ENCODE assay signal across 27 cellular contexts in genomic region chr1:202708456-202709275, GRCh38. TPM values are rescaled to one million over a fixed set of nuclear protein-coding genes. Genes with fewer than 3 reads are reported as not detected.
A peak's percentile ranks its signal among the peaks of the same experiment; 100 is the strongest.
DNase-seq lines count a peak whose midpoint lies in the region; TF ChIP-seq lines count a peak whose summit lies in the region.
"Had no signal": no experiment of that assay in that cellular context is flagged by ENCODE, and none has a peak within 500 bp of the region (broad histone marks: within the 10 kb centered on the region; RNA-seq: fewer than 3 reads in every experiment).

No MANE protein-coding gene starts in this region.

- H3K4me3 ChIP-seq in MG63 (no peak overlapping the region), hepatocyte (no peak overlapping the region)
- H3K4me3 ChIP-seq: upper lobe of right lung had no signal

- peaks cover 18% of the 10 kb centered on the region for H3K4me1 Mint-ChIP-seq in progenitor cell of endocrine pancreas (ENCODE audit: low read depth)

- H4K20me1 ChIP-seq in hepatocyte (ENCODE audit: insufficient read depth, poor library complexity, severe bottlenecking), result no peaks in the 10 kb centered on the region

- peak overlapping the region; percentile 71; the same call in 1 of the 2 replicates for H3K9ac ChIP-seq in ES-I3 (ENCODE audit: low read depth, low read length)

- H3K9me3 Mint-ChIP-seq in progenitor cell of endocrine pancreas (ENCODE audit: low read depth), result no peaks in the 10 kb centered on the region
- H3K9me3 Mint-ChIP-seq: activated naive CD4-positive, alpha-beta T cell treated with anti-CD3 and anti-CD28 coated beads, Interleukin-2, amount 50 U/mL, for 24 hours had no signal

- H3K27ac Mint-ChIP-seq in progenitor cell of endocrine pancreas, result no peak overlapping the region
- H3K27ac Mint-ChIP-seq: activated CD8-positive, alpha-beta T cell treated with anti-CD3 and anti-CD28 coated beads, Interleukin-2, amount 10 ng/mL, durations not matched to agents 7 days and 5 days; activated naive CD4-positive, alpha-beta T cell treated with anti-CD3 and anti-CD28 coated beads, Interleukin-2, amount 50 U/mL, for 24 hours; CD4-positive, CD25-positive, alpha-beta regulatory T cell had no signal

- peak overlapping the region; percentile 95 for H3K4me2 ChIP-seq in hepatocyte

- no peak overlapping the region for H2AFZ ChIP-seq in hepatocyte

- H3K4me1 ChIP-seq in ES-I3 (ENCODE audit: insufficient read depth, low read length) (peaks cover 23% of the 10 kb centered on the region), hepatocyte (ENCODE audit: insufficient read depth) (peaks cover 10% of the 10 kb centered on the region)

- H3K27me3 ChIP-seq in MG63 (peaks cover 66% of the 10 kb centered on the region), hepatocyte (peaks cover 63% of the 10 kb centered on the region)

- H3K27ac ChIP-seq in hepatocyte, result no peak overlapping the region
- H3K27ac ChIP-seq: ascending aorta, heart right ventricle, right atrium auricular region, upper lobe of right lung had no signal

- H3K27me3 Mint-ChIP-seq in progenitor cell of endocrine pancreas, result peaks cover 78% of the 10 kb centered on the region

- TF ChIP-seq CTCF in hepatocyte (IDR thresholded peaks at IDR 0.05; ENCODE audit: poor library complexity) (no peak), progenitor cell of endocrine pancreas (IDR thresholded peaks at IDR 0.05; ENCODE audit: unreplicated experiment) (no peak)

- no peaks in the 10 kb centered on the region for H3K9me2 ChIP-seq in hepatocyte (replicated peaks; ENCODE audit: insufficient read depth)

- peak overlapping the region; percentile 46 for H3K4me3 Mint-ChIP-seq in progenitor cell of endocrine pancreas (ENCODE audit: low read depth)
- H3K4me3 Mint-ChIP-seq: activated CD8-positive, alpha-beta T cell treated with anti-CD3 and anti-CD28 coated beads, Interleukin-2, amount 10 ng/mL, durations not matched to agents 7 days and 5 days; activated naive CD4-positive, alpha-beta T cell treated with anti-CD3 and anti-CD28 coated beads, Interleukin-2, amount 50 U/mL, for 24 hours had no signal

- peak; percentile 32 for DNase-seq in MG63
- DNase-seq in hepatocyte (ENCODE audit: low spot score), result no peak
- no peak for DNase-seq in progenitor cell of endocrine pancreas (ENCODE audit: low spot score, unreplicated experiment)
- DNase-seq in activated T-cell treated with anti-CD3 and anti-CD28 coated beads, Interleukin-2, amount 50 U/mL, for 48 hours, result no peak
- DNase-seq in stimulated activated CD4-positive, alpha-beta T cell treated with anti-CD3 and anti-CD28 coated beads, Interleukin-1b, Interleukin-23, amount 100 ng/mL, for 48 hours, result no peak
- DNase-seq in SHP77 (lab: John Stamatoyannopoulos, UW), result no peak
- DNase-seq: activated CD8-positive, alpha-beta T cell treated with anti-CD3 and anti-CD28 coated beads, Interleukin-2, amount 10 ng/mL, durations not matched to agents 7 days and 5 days; activated T-cell treated with anti-CD3 and anti-CD28 coated beads, Interleukin-2, amount 50 U/mL, for 1 hour; CD4-positive, CD25-positive, alpha-beta regulatory T cell; cerebellar nuclear complex; foreskin fibroblast; GF-D8; HCEC 1CT; heart right ventricle; NCI-H1417 treated with DMSO at 0.1 percent for 48 hours; NCI-H524; stimulated activated CD4-positive, alpha-beta T cell treated with anti-CD3 and anti-CD28 coated beads, Interleukin-12 subunit alpha, Interleukin-12 subunit beta, amount 100 ng/mL, for 4 hours; T1000; upper lobe of right lung had no signal

- H3K36me3 ChIP-seq in ES-I3 (ENCODE audit: insufficient read depth, low read length) (no peaks in the 10 kb centered on the region), MG63 (no peaks in the 10 kb centered on the region), hepatocyte (replicated peaks; ENCODE audit: insufficient read depth, low read depth) (no peaks in the 10 kb centered on the region)
- H3K36me3 ChIP-seq: ascending aorta, heart right ventricle, right atrium auricular region, upper lobe of right lung had no signal

- no peaks in the 10 kb centered on the region for H3K79me2 ChIP-seq in hepatocyte

- H3K9me3 ChIP-seq in ES-I3 (ENCODE audit: control insufficient read depth, insufficient read depth, low read length), result no peaks in the 10 kb centered on the region; the same call in 1 of the 2 replicates
- H3K9me3 ChIP-seq in MG63, result no peaks in the 10 kb centered on the region
- no peaks in the 10 kb centered on the region for H3K9me3 ChIP-seq in hepatocyte (ENCODE audit: low read depth)
- H3K9me3 ChIP-seq: ascending aorta, heart right ventricle, right atrium auricular region, upper lobe of right lung had no signal

- 64% methylated on average over 12 of the region's 12 CpGs for WGBS in hepatocyte (ENCODE audit: low lambda C conversion rate, missing lambda C conversion rate)

- H3K36me3 Mint-ChIP-seq in progenitor cell of endocrine pancreas (ENCODE audit: insufficient read depth), result no peaks in the 10 kb centered on the region
- H3K36me3 Mint-ChIP-seq: activated naive CD4-positive, alpha-beta T cell treated with anti-CD3 and anti-CD28 coated beads, Interleukin-2, amount 50 U/mL, for 24 hours; CD4-positive, CD25-positive, alpha-beta regulatory T cell had no signal

RNA-seq across cellular contexts. Expression of gene SYT2, which starts 1.6 kb away (rescaled TPM):
- total RNA-seq in MG63 (2014; rRNA removed; shearing (Covaris generic); ENCODE audit: low replicate concordance), result 0.03 TPM in 1 of 2 replicates, not detected in the other
- total RNA-seq in hepatocyte (0.64 and 0.90 TPM in 2 replicates), progenitor cell of endocrine pancreas (1.4 and 1.8 TPM in 2 replicates)
- 0.12 and 0.81 TPM in 2 replicates for polyA plus RNA-seq in hepatocyte
- total RNA-seq: activated CD8-positive, alpha-beta T cell treated with anti-CD3 and anti-CD28 coated beads, Interleukin-2, amount 10 ng/mL, durations not matched to agents 7 days and 5 days; ascending aorta; CD4-positive, CD25-positive, alpha-beta regulatory T cell; epithelial cell of proximal tubule; lung microvascular endothelial cell; MCF 10A; osteoblast; right atrium auricular region had no signal
